Comparison of ENCODE assay signal across 23 cellular contexts in genomic region chr22:49518436-49518970, GRCh38.
DNase-seq lines count a peak whose midpoint lies in the region; ATAC-seq and TF ChIP-seq lines count a peak whose summit lies in the region.
"Had no signal": no experiment of that assay in that cellular context is flagged by ENCODE, and none has a peak within 500 bp of the region (broad histone marks: within the 10 kb centered on the region; RNA-seq: fewer than 3 reads in every experiment).

No MANE protein-coding gene starts in this region.

- H3K27ac ChIP-seq in spleen = no peak overlapping the region
- no peak overlapping the region for H3K27ac ChIP-seq in brain microvascular endothelial cell
- H3K27ac ChIP-seq: 22Rv1, A549 had no signal

- H3K36me3 Mint-ChIP-seq in nephron progenitor cell (ENCODE audit: low read depth) = no peaks in the 10 kb centered on the region
- H3K36me3 Mint-ChIP-seq: CD4-positive, CD25-positive, alpha-beta regulatory T cell had no signal

- no peak for TF ChIP-seq POLR2A in spleen (IDR thresholded peaks at IDR 0.05)

- H3K36me3 ChIP-seq in spleen = no peaks in the 10 kb centered on the region
- no peaks in the 10 kb centered on the region for H3K36me3 ChIP-seq in brain microvascular endothelial cell (replicated peaks)

- H3K4me1 ChIP-seq in spleen = peaks cover 0 to 18% (median 2%) of the 10 kb centered on the region in 6 donors
- H3K4me1 ChIP-seq: A549 had no signal

- no peak overlapping the region for H3K4me3 ChIP-seq in spleen
- H3K4me3 ChIP-seq in brain microvascular endothelial cell (ENCODE audit: low read depth, low read length) = no peak overlapping the region
- H3K4me3 ChIP-seq: A549, GM12878, GM23338 had no signal

- H3K27ac Mint-ChIP-seq in nephron progenitor cell = no peak overlapping the region
- H3K27ac Mint-ChIP-seq: CD8-positive, alpha-beta memory T cell; GM23338; H9; IgD-negative memory B cell had no signal

- intact Hi-C loops in spleen (cut with DNase I; ENCODE audit: low total_unique reads) = no loop called here

- peak overlapping the region; percentile 22 for H3K4me3 Mint-ChIP-seq in nephron progenitor cell
- H3K4me3 Mint-ChIP-seq: CD4-positive, CD25-positive, alpha-beta regulatory T cell; CD8-positive, alpha-beta memory T cell; GM23338; H9 had no signal

- peak; percentile 45 for DNase-seq in activated effector memory CD4-positive, alpha-beta T cell treated with anti-CD3 and anti-CD28 coated beads, Interleukin-2, amount 50 U/mL, for 16 hours
- no peak for DNase-seq in activated effector memory CD4-positive, alpha-beta T cell treated with Interleukin-2 at 50 U/mL for 16 hours
- peak; percentile 37 for DNase-seq in islet precursor cell
- no peak for DNase-seq in nephron progenitor cell
- peak; percentile 53 for DNase-seq in spleen
- no peak for DNase-seq in brain microvascular endothelial cell
- DNase-seq in kidney tubule cell (ENCODE audit: low spot score) = no peak
- DNase-seq: C1 segment of cervical spinal cord; CD4-positive, CD25-positive, alpha-beta regulatory T cell; CD8-positive, alpha-beta memory T cell; COR-L47; DMS 273 treated with DMSO at 0.1 percent for 48 hours; DMS53; DND-41; EL had no signal

- in situ Hi-C loops in brain microvascular endothelial cell (cut with HindIII; ENCODE audit: low pct_ligation_motif_present, low sequenced_read_pairs) = no loop called here

- peaks cover 14% of the 10 kb centered on the region for H3K27me3 Mint-ChIP-seq in nephron progenitor cell (ENCODE audit: low read depth, poor library complexity)
- H3K27me3 Mint-ChIP-seq: CD4-positive, CD25-positive, alpha-beta regulatory T cell; IgD-negative memory B cell had no signal

- H3K9me3 Mint-ChIP-seq in nephron progenitor cell = peaks cover 8% of the 10 kb centered on the region

- 59 to 79% (median 64%) methylated on average over 8 to 22 of the region's 22 CpGs for WGBS in spleen, 5 donors

- H3K4me1 Mint-ChIP-seq in nephron progenitor cell = peaks cover 85% of the 10 kb centered on the region

- ATAC-seq in GM19324 (IDR thresholded peaks at IDR 0.05; ENCODE audit: low FRiP score, unreplicated experiment) = no peak
- ATAC-seq: A549, GM12878, GM23338, HepG2 had no signal

- H3K27me3 ChIP-seq in spleen (replicated peaks in 1 of 7) = no peaks in the 10 kb centered on the region
- H3K27me3 ChIP-seq in brain microvascular endothelial cell (replicated peaks) = no peaks in the 10 kb centered on the region

- peaks cover 0 to 6% (median 0%) of the 10 kb centered on the region in 8 donors for H3K9me3 ChIP-seq in spleen
- H3K9me3 ChIP-seq: A549 had no signal

- TF ChIP-seq CTCF in nephron progenitor cell (IDR thresholded peaks at IDR 0.05) (no peak), spleen (IDR thresholded peaks at IDR 0.05 in 8 of 11, conservative IDR thresholded peaks at IDR 0.05 in 3 of 11) (no peak), brain microvascular endothelial cell (IDR thresholded peaks at IDR 0.05; ENCODE audit: low read depth, low read length, missing control alignments) (no peak)

Comparison
In these comparisons a context has a peak if more than half of its experiments do, and no peak if none do; other contexts are left out.
1. DNase-seq: peak in activated effector memory CD4-positive, alpha-beta T cell treated with anti-CD3 and anti-CD28 coated beads, Interleukin-2, amount 50 U/mL, for 16 hours (single experiment), islet precursor cell (single experiment) and spleen (single experiment); none in activated effector memory CD4-positive, alpha-beta T cell treated with Interleukin-2 at 50 U/mL for 16 hours (single experiment), nephron progenitor cell (single experiment), brain microvascular endothelial cell (single experiment) and kidney tubule cell (single experiment).